ENCODE assay signal across 21 cellular contexts in genomic region chr14:33567736-33568124, GRCh38.
A peak's percentile ranks its signal among the peaks of the same experiment; 100 is the strongest.
DNase-seq lines count a peak whose midpoint lies in the region; TF ChIP-seq lines count a peak whose summit lies in the region.
"Had no signal": no experiment of that assay in that cellular context is flagged by ENCODE, and none has a peak within 500 bp of the region (broad histone marks: within the 10 kb centered on the region; RNA-seq: fewer than 3 reads in every experiment).

No MANE protein-coding gene starts in this region.

- no peaks in the 10 kb centered on the region for H3K4me1 ChIP-seq in vagina
- H3K4me1 ChIP-seq: right lobe of liver had no signal

- no peak for TF ChIP-seq POLR2A in vagina (IDR thresholded peaks at IDR 0.05)

- H3K9me3 ChIP-seq in vagina: no peaks in the 10 kb centered on the region
- H3K9me3 ChIP-seq: gastrocnemius medialis, HAP-1, right lobe of liver, thyroid gland had no signal

- intact Hi-C loops in vagina (cut with DNase I): no loop called here

- no peak overlapping the region for H3K27ac ChIP-seq in vagina
- H3K27ac ChIP-seq: epithelial cell of prostate, gastrocnemius medialis, right lobe of liver, thyroid gland had no signal

- H3K27me3 ChIP-seq in vagina: no peaks in the 10 kb centered on the region
- H3K27me3 ChIP-seq: gastrocnemius medialis, right lobe of liver, thyroid gland had no signal

- DNase-seq in NCI-H226: peak; percentile 53
- DNase-seq in astrocyte of the hippocampus (ENCODE audit: low read depth, low spot score): peak; percentile 40
- DNase-seq in fibroblast of pulmonary artery (ENCODE audit: low read depth): peak; percentile 86
- peak; percentile 53 for DNase-seq in superior temporal gyrus (ENCODE audit: extremely low spot score)
- DNase-seq in vagina (ENCODE audit: extremely low spot score in 2 of 2): no peak
- no peak for DNase-seq in DMS53 (lab: John Stamatoyannopoulos, UW)
- no peak for DNase-seq in NCI-H526 treated with DMSO at 0.1 percent for 48 hours (lab: John Stamatoyannopoulos, UW)
- DNase-seq: activated CD8-positive, alpha-beta T cell treated with anti-CD3 and anti-CD28 coated beads, Interleukin-2, amount 10 ng/mL, durations not matched to agents 7 days and 5 days; activated T-cell treated with anti-CD3 and anti-CD28 coated beads, Interleukin-2, amount 50 U/mL, for 48 hours; CD8-positive, alpha-beta T cell; gastrocnemius medialis; kidney; NCI-H446; NK-92 treated with Interleukin-12 subunit alpha and Interleukin-12 subunit beta, amount 100 ng/mL, for 24 hours; occipital lobe; right lobe of liver; stimulated activated naive CD4-positive, alpha-beta T cell treated with Interleukin-2 at 50 U/mL for 16 hours; T1000; thyroid gland had no signal

- H3K4me3 ChIP-seq in fibroblast of pulmonary artery (replicated peaks; ENCODE audit: low read depth, low read length) (no peak overlapping the region), vagina (no peak overlapping the region)
- H3K4me3 ChIP-seq: gastrocnemius medialis, HAP-1, right lobe of liver, thyroid gland had no signal

- no peaks in the 10 kb centered on the region for H3K36me3 ChIP-seq in vagina
- H3K36me3 ChIP-seq: gastrocnemius medialis, HAP-1, right lobe of liver, thyroid gland had no signal

- TF ChIP-seq CTCF in fibroblast of pulmonary artery (IDR thresholded peaks at IDR 0.05; ENCODE audit: low read length, missing control alignments): no peak
- TF ChIP-seq CTCF in vagina (IDR thresholded peaks at IDR 0.05): no peak

Comparison
In these comparisons a context has a peak if more than half of its experiments do, and no peak if none do; other contexts are left out.
1. DNase-seq: peak in NCI-H226 (single experiment), astrocyte of the hippocampus (single experiment), fibroblast of pulmonary artery (single experiment) and superior temporal gyrus (single experiment); none in vagina (0 of 2), DMS53 (single experiment) and NCI-H526 treated with DMSO at 0.1 percent for 48 hours (single experiment).